ENCODE assay signal across 22 cellular contexts in the genomic region with DNA sequence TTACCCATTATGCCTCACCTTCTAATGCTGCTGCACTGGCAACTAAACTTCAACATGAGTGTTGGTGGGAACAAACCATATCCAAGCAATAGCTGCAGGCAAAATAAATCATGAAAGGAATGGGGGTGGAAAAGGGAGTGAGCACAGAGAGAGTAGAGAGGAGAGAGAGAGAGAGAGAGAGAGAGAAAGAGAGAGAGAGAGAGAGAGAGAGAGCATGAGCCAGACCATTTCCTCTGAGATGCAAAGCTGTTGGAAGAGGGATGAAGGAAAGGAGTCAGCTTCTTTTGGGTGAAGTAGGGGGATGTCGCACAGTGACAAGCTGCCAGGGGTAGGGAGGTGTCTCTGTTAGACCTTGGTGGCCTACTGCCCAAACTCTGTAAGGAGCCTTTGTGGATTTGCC. TPM values are rescaled to one million over a fixed set of nuclear protein-coding genes. Genes with fewer than 3 reads are reported as not detected.
DNase-seq lines count a peak whose midpoint lies in the region; ATAC-seq, FAIRE-seq and TF ChIP-seq lines count a peak whose summit lies in the region.
"Had no signal": no experiment of that assay in that cellular context is flagged by ENCODE, and none has a peak within 500 bp of the region (broad histone marks: within the 10 kb centered on the region; RNA-seq: fewer than 3 reads in every experiment).

No MANE protein-coding gene starts in this region.

- no peaks in the 10 kb centered on the region for H3K27me3 Mint-ChIP-seq in neural crest cell (ENCODE audit: low read depth)
- H3K27me3 Mint-ChIP-seq: CD4-positive, alpha-beta T cell had no signal

- no peaks in the 10 kb centered on the region for H3K27me3 ChIP-seq in HepG2 (ENCODE audit: control insufficient read depth in 1 of 2, insufficient read depth in 2 of 2, low read length in 2 of 2)
- no peaks in the 10 kb centered on the region for H3K27me3 ChIP-seq in right lobe of liver
- H3K27me3 ChIP-seq: BLaER1 treated with 17β-estradiol and CSF1 and Interleukin-3, amounts not matched to agents 10 nM and 100 nM had no signal

- WGBS in HepG2 (ENCODE audit: low lambda C conversion rate) = 96% methylated on average over 1 of the region's 1 CpG
- 100% methylated on average over 1 of the region's 1 CpG for WGBS in right lobe of liver (ENCODE audit: insufficient coverage, low coverage, low lambda C conversion rate, missing lambda C conversion rate)

- DNase-seq in NCI-H748 treated with DMSO at 0.1 percent for 48 hours (lab: John Stamatoyannopoulos, UW) (peak; percentile 23), NCI-H748 (lab: John Stamatoyannopoulos, UW; ENCODE audit: unreplicated experiment) (no peak), HepG2 (ENCODE audit: low spot score) (no peak), right lobe of liver (no peak), neural crest cell (ENCODE audit: low read depth, low spot score) (no peak), NAMALWA (ENCODE audit: low spot score) (no peak)
- DNase-seq: AML-193; CD4-positive, alpha-beta T cell; DMS79; EL; GDM1; GOT3; NCI-H1436; NCI-H1930; NCI-H510A; PC-9; T-cell had no signal

- no peak overlapping the region for H3K9ac ChIP-seq in HepG2 (ENCODE audit: insufficient read depth, low read depth, low read length)
- H3K9ac ChIP-seq: BLaER1 treated with 17β-estradiol and CSF1 and Interleukin-3, amounts not matched to agents 10 nM and 100 nM had no signal

- no TSS peak for BruUV-seq in HepG2 (replicated peaks; lab: Mats Ljungman, UMichigan)

- intact Hi-C loops in HepG2 (cut with micrococcal nuclease; ENCODE audit: unreplicated experiment) (no loop called here), right lobe of liver (cut with DNase I) (no loop called here)

- H3K9me3 ChIP-seq in HepG2 (ENCODE audit: low read length) (no peaks in the 10 kb centered on the region), right lobe of liver (no peaks in the 10 kb centered on the region)
- H3K9me3 ChIP-seq: A549; BLaER1 treated with 17β-estradiol and CSF1 and Interleukin-3, amounts not matched to agents 10 nM and 100 nM; HAP-1 had no signal

- H2AFZ ChIP-seq in HepG2 (ENCODE audit: low read length) = no peak overlapping the region
- H2AFZ ChIP-seq: PC-9 had no signal

- no peaks in the 10 kb centered on the region for H3K9me3 Mint-ChIP-seq in neural crest cell
- H3K9me3 Mint-ChIP-seq: CD4-positive, alpha-beta T cell had no signal

- H3K4me3 ChIP-seq in HepG2 (replicated peaks in 1 of 3; ENCODE audit: insufficient read depth in 1 of 3, low read depth in 2 of 3, low read length in 3 of 3) (no peak overlapping the region; a peak in 1 of 6 replicates), right lobe of liver (no peak overlapping the region)
- H3K4me3 ChIP-seq: A549; BLaER1 treated with 17β-estradiol and CSF1 and Interleukin-3, amounts not matched to agents 10 nM and 100 nM; GM12878; HAP-1; PC-9 had no signal

- CTCF ChIA-PET in HepG2 (lab: Yijun Ruan, JAX; ENCODE audit: low intra/inter-chr PET ratio, low total read pairs) = no interaction called here

- no peak for TF ChIP-seq RAD21 in HepG2 (CRISPR knock-in tag; IDR thresholded peaks at IDR 0.05)

- no peak for TF ChIP-seq EP300 in HepG2 (IDR thresholded peaks at IDR 0.05; ENCODE audit: low read depth in 2 of 2, low read length in 2 of 2)
- TF ChIP-seq EP300 in HepG2 (CRISPR knock-in tag; IDR thresholded peaks at IDR 0.05; ENCODE audit: borderline replicate concordance) = no peak

- H4K20me1 ChIP-seq in HepG2 (ENCODE audit: insufficient read depth, low read length) = no peaks in the 10 kb centered on the region
- H4K20me1 ChIP-seq: BLaER1 treated with 17β-estradiol and CSF1 and Interleukin-3, amounts not matched to agents 10 nM and 100 nM had no signal

- no peak for FAIRE-seq in HepG2 (lab: Jason Lieb, UNC)
- FAIRE-seq: A549, GM12878 had no signal

- no peaks in the 10 kb centered on the region for H3K36me3 ChIP-seq in HepG2 (replicated peaks in 1 of 2; ENCODE audit: control insufficient read depth in 1 of 2, insufficient read depth in 2 of 2, low read length in 2 of 2)
- no peaks in the 10 kb centered on the region for H3K36me3 ChIP-seq in right lobe of liver
- H3K36me3 ChIP-seq: HAP-1 had no signal

- peaks cover 16% of the 10 kb centered on the region for H3K4me1 ChIP-seq in HepG2 (ENCODE audit: insufficient read depth, low read length)
- no peaks in the 10 kb centered on the region for H3K4me1 ChIP-seq in right lobe of liver
- H3K4me1 ChIP-seq: A549, HAP-1 had no signal

- in situ Hi-C loops in HepG2 (cut with HindIII; ENCODE audit: extremely low pct_ligation_motif_present, low pct_unique_long_range_greater_than_20kb) = no loop called here

- TF ChIP-seq POLR2A in HepG2 (IDR thresholded peaks at IDR 0.05; ENCODE audit: insufficient read depth in 1 of 2, low read depth in 2 of 2, low read length in 2 of 2) = no peak
- TF ChIP-seq POLR2A in right lobe of liver (IDR thresholded peaks at IDR 0.05) = no peak

- POLR2A ChIA-PET in HepG2 (lab: Yijun Ruan, JAX) = no interaction called here

- peaks cover 23% of the 10 kb centered on the region for H3K4me1 Mint-ChIP-seq in neural crest cell
- H3K4me1 Mint-ChIP-seq: T-cell had no signal

- H3K79me2 ChIP-seq in HepG2 (ENCODE audit: insufficient read depth, low read length) = no peaks in the 10 kb centered on the region

- H3K4me3 Mint-ChIP-seq in neural crest cell = no peak overlapping the region
- H3K4me3 Mint-ChIP-seq: CD4-positive, alpha-beta T cell; T-cell had no signal

- H3K36me3 Mint-ChIP-seq in neural crest cell (ENCODE audit: low read depth) = peaks cover 14% of the 10 kb centered on the region
- H3K36me3 Mint-ChIP-seq: T-cell had no signal

- TF ChIP-seq CTCF in HepG2 (CRISPR knock-in tag; IDR thresholded peaks at IDR 0.05) = no peak
- no peak for TF ChIP-seq CTCF in right lobe of liver (IDR thresholded peaks at IDR 0.05)
- TF ChIP-seq CTCF in neural crest cell (conservative IDR thresholded peaks at IDR 0.05) = no peak

- H3K27ac ChIP-seq in HepG2 (ENCODE audit: extremely low read length, insufficient read depth, low read length) (no peak overlapping the region), right lobe of liver (no peak overlapping the region)
- H3K27ac ChIP-seq: A549; BLaER1 treated with 17β-estradiol and CSF1 and Interleukin-3, amounts not matched to agents 10 nM and 100 nM; PC-9 had no signal

- ATAC-seq in HepG2 (peak; percentile 7; the same call in 2 of the 3 replicates), right lobe of liver (no peak), GM19395 (IDR thresholded peaks at IDR 0.05; ENCODE audit: unreplicated experiment) (no peak)
- ATAC-seq: A549, GM12878, T-cell had no signal

- H3K27ac Mint-ChIP-seq in neural crest cell (ENCODE audit: unreplicated experiment) = peak overlapping the region; percentile 3
- H3K27ac Mint-ChIP-seq: CD4-positive, alpha-beta T cell; T-cell had no signal

- peak overlapping the region; percentile 52; the same call in 1 of the 2 replicates for H3K4me2 ChIP-seq in HepG2 (ENCODE audit: low read depth, low read length)
- H3K4me2 ChIP-seq: A549, PC-9 had no signal

TF ChIP-seq in HepG2, 621 proteins besides CTCF, POLR2A, EP300 and RAD21 (continues in another document):
- TF ChIP-seq, protein P1, sequence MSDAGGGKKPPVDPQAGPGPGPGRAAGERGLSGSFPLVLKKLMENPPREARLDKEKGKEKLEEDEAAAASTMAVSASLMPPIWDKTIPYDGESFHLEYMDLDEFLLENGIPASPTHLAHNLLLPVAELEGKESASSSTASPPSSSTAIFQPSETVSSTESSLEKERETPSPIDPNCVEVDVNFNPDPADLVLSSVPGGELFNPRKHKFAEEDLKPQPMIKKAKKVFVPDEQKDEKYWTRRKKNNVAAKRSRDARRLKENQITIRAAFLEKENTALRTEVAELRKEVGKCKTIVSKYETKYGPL (CRISPR knock-in tag; IDR thresholded peaks at IDR 0.05) = no peak
- TF ChIP-seq RFX5 (IDR thresholded peaks at IDR 0.05; ENCODE audit: low read depth, low read length) = no peak
- no peak for TF ChIP-seq ZFAT (CRISPR knock-in tag; conservative IDR thresholded peaks at IDR 0.05)

RNA-seq across cellular contexts. Expression of a gene that starts 17.5 kb away (rescaled TPM):
- total RNA-seq in HepG2 (2016; rRNA removed; fragmentation: Illumina TruSeq; extraction: Trizol) = 32.2 and 48.7 TPM in 2 replicates
- 7.9 and 10.0 TPM in 2 replicates for total RNA-seq in HepG2 (2016; cell fraction: cytosol; rRNA removed; fragmentation: Illumina TruSeq; extraction: Trizol; ENCODE audit: low read depth)
- total RNA-seq in HepG2 (2016; cell fraction: insoluble cytoplasmic fraction; rRNA removed; fragmentation: Illumina TruSeq; extraction: Trizol) = 31.9 and 48.3 TPM in 2 replicates
- total RNA-seq in HepG2 (2016; cell fraction: membrane; rRNA removed; fragmentation: Illumina TruSeq; extraction: Trizol) = 29.9 and 30.3 TPM in 2 replicates
- 45.4 and 45.9 TPM in 2 replicates for total RNA-seq in HepG2 (2016; cell fraction: nucleus; rRNA removed; fragmentation: Illumina TruSeq; extraction: Trizol)
- polyA plus RNA-seq in HepG2 (2011; rRNA removed) = 35.2 and 41.8 TPM in 2 replicates
- polyA plus RNA-seq in HepG2 (2011; cell fraction: cytosol; rRNA removed) = 29.3 and 34.4 TPM in 2 replicates
- polyA plus RNA-seq in HepG2 (2011; cell fraction: nucleus; rRNA removed) = 44.3 and 48.4 TPM in 2 replicates
- 22.4 and 25.6 TPM in 2 replicates for polyA plus RNA-seq in HepG2 (2012)
- polyA plus RNA-seq in HepG2 (2016; cell fraction: cytosol; fragmentation: Illumina TruSeq; extraction: Trizol; ENCODE audit: low read depth) = 1.9 and 2.4 TPM in 2 replicates
- 35.0 and 37.4 TPM in 2 replicates for polyA plus RNA-seq in HepG2 (2016; cell fraction: insoluble cytoplasmic fraction; fragmentation: Illumina TruSeq; extraction: Trizol; ENCODE audit: low read depth)
- polyA plus RNA-seq in HepG2 (2016; cell fraction: membrane; fragmentation: Illumina TruSeq; extraction: Trizol; ENCODE audit: low read depth) = 14.1 and 14.7 TPM in 2 replicates
- polyA plus RNA-seq in HepG2 (2016; cell fraction: nucleus; fragmentation: Illumina TruSeq; extraction: Trizol; ENCODE audit: insufficient read depth, low read depth) = 46.5 and 48.4 TPM in 2 replicates
- polyA minus RNA-seq in HepG2 (2011; rRNA and poly(A)+ RNA removed; ENCODE audit: low replicate concordance) = 122 and 306 TPM in 2 replicates
- 33.3 and 38.3 TPM in 2 replicates for polyA minus RNA-seq in HepG2 (2011; cell fraction: cytosol; rRNA and poly(A)+ RNA removed)
- 160 and 161 TPM in 2 replicates for polyA minus RNA-seq in HepG2 (2011; cell fraction: nucleus; rRNA and poly(A)+ RNA removed)
- 10 to 100 TPM in 1 of 6 experiments, 1 to 10 TPM in 5; 7.3 to 11.1 (median 8.6) TPM for total RNA-seq in right lobe of liver
- total RNA-seq in neural crest cell = 131 and 134 TPM in 2 replicates
